10 cellular contexts compared by ENCODE assay signal in the genomic region with DNA sequence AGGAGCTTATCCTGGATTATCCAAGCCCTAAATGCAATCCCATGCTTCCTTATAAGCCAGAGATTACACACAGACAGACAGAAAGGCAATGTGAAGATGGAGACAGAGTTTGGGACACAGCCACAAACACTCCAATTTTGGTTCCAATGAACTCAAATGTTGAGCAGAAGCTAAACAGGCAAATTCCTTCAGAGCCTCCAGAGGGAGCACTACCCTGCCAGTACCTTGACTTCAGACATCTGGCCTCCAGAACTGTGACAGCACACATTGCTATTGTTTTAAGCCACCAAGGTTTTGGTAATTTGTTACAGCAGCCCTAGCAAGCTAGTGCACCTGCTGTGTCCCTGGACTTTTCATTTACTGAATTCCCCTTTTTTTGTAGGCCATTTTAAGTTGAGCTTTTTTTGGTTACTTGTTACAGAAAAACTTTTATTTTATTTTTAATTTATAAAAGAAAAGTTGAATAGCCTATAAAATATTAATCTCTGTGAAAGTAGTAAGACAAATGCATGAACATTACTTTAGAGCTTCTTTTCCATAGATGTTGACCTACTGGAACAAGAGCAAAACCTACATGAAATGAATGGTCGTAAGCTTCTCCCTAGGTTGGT. TPM values are rescaled to one million over a fixed set of nuclear protein-coding genes. Genes with fewer than 3 reads are reported as not detected.
DNase-seq lines count a peak whose midpoint lies in the region; ATAC-seq and TF ChIP-seq lines count a peak whose summit lies in the region.
"Had no signal": no experiment of that assay in that cellular context is flagged by ENCODE, and none has a peak within 500 bp of the region (broad histone marks: within the 10 kb centered on the region; RNA-seq: fewer than 3 reads in every experiment).

No MANE protein-coding gene starts in this region.

- H3K27me3 Mint-ChIP-seq in activated CD8-positive, alpha-beta T cell treated with anti-CD3 and anti-CD28 coated beads, Interleukin-2, amount 10 ng/mL, durations not matched to agents 7 days and 5 days (ENCODE audit: low read depth), result no peaks in the 10 kb centered on the region
- H3K27me3 Mint-ChIP-seq: activated naive CD4-positive, alpha-beta T cell treated with anti-CD3 and anti-CD28 coated beads, Interleukin-2, amount 50 U/mL, for 24 hours had no signal

- DNase-seq in NCI-H1092 treated with DMSO at 0.1 percent for 48 hours (lab: John Stamatoyannopoulos, UW), result peak; percentile 1
- no peak for DNase-seq in NCI-H1092 (lab: John Stamatoyannopoulos, UW)
- peak; percentile 53 for DNase-seq in NB4 (ENCODE audit: low read depth)
- peak; percentile 46 for DNase-seq in activated CD8-positive, alpha-beta T cell treated with anti-CD3 and anti-CD28 coated beads, Interleukin-2, amount 10 ng/mL, durations not matched to agents 7 days and 5 days
- DNase-seq in glomerular endothelial cell (ENCODE audit: extremely low read depth, low read depth, low spot score), result peak; percentile 50
- no peak for DNase-seq in retinal pigment epithelial cell (ENCODE audit: low read depth)

- H3K4me1 Mint-ChIP-seq in activated CD8-positive, alpha-beta T cell treated with anti-CD3 and anti-CD28 coated beads, Interleukin-2, amount 10 ng/mL, durations not matched to agents 7 days and 5 days (ENCODE audit: low read depth), result no peaks in the 10 kb centered on the region

- H3K4me3 Mint-ChIP-seq in activated CD8-positive, alpha-beta T cell treated with anti-CD3 and anti-CD28 coated beads, Interleukin-2, amount 10 ng/mL, durations not matched to agents 7 days and 5 days, result no peak overlapping the region
- H3K4me3 Mint-ChIP-seq: activated naive CD4-positive, alpha-beta T cell treated with anti-CD3 and anti-CD28 coated beads, Interleukin-2, amount 50 U/mL, for 24 hours had no signal

- POLR2A ChIA-PET in activated CD8-positive, alpha-beta T cell treated with anti-CD3 and anti-CD28 coated beads, Interleukin-2, amount 10 ng/mL, durations not matched to agents 7 days and 5 days (lab: Charles Lee), result interaction anchor here (0.6 kb wide), 1 partner anchor 18 kb away, joined by 7 read pairs; no protein-coding TSS in a partner anchor

- H3K4me3 ChIP-seq in NB4 (ENCODE audit: low read depth, low read length) (no peak overlapping the region), retinal pigment epithelial cell (ENCODE audit: low read length) (no peak overlapping the region)
- H3K4me3 ChIP-seq: BLaER1 had no signal

- CTCF ChIA-PET in activated CD8-positive, alpha-beta T cell treated with anti-CD3 and anti-CD28 coated beads, Interleukin-2, amount 10 ng/mL, durations not matched to agents 7 days and 5 days (lab: Charles Lee), result interaction anchor here (0.6 to 3.8 kb wide), 12 partner anchors 9 to 343 kb away, joined by 3 to 23 read pairs (median 4); a partner anchor contains a TSS

- TF ChIP-seq CTCF in NB4 (IDR thresholded peaks at IDR 0.05; ENCODE audit: low read depth, low read length) (peak; percentile 82), retinal pigment epithelial cell (conservative IDR thresholded peaks at IDR 0.05; ENCODE audit: low read depth, low read length) (peak; percentile 87)

- H3K27ac Mint-ChIP-seq in activated CD8-positive, alpha-beta T cell treated with anti-CD3 and anti-CD28 coated beads, Interleukin-2, amount 10 ng/mL, durations not matched to agents 7 days and 5 days, result no peak overlapping the region
- H3K27ac Mint-ChIP-seq: activated naive CD4-positive, alpha-beta T cell treated with anti-CD3 and anti-CD28 coated beads, Interleukin-2, amount 50 U/mL, for 24 hours had no signal

- TF ChIP-seq POLR2A in NB4 (IDR thresholded peaks at IDR 0.05; ENCODE audit: extremely low read depth, insufficient read length), result no peak

- H3K36me3 Mint-ChIP-seq in activated CD8-positive, alpha-beta T cell treated with anti-CD3 and anti-CD28 coated beads, Interleukin-2, amount 10 ng/mL, durations not matched to agents 7 days and 5 days (ENCODE audit: low read depth), result no peaks in the 10 kb centered on the region
- H3K36me3 Mint-ChIP-seq: activated naive CD4-positive, alpha-beta T cell treated with anti-CD3 and anti-CD28 coated beads, Interleukin-2, amount 50 U/mL, for 24 hours had no signal

- H3K9me3 Mint-ChIP-seq in activated CD8-positive, alpha-beta T cell treated with anti-CD3 and anti-CD28 coated beads, Interleukin-2, amount 10 ng/mL, durations not matched to agents 7 days and 5 days (ENCODE audit: insufficient read depth), result no peaks in the 10 kb centered on the region

- ATAC-seq in GM21619 (IDR thresholded peaks at IDR 0.05; ENCODE audit: unreplicated experiment), result peak; percentile 76
- no peak for ATAC-seq in activated CD8-positive, alpha-beta T cell treated with anti-CD3 and anti-CD28 coated beads, Interleukin-2, amount 10 ng/mL, durations not matched to agents 7 days and 5 days
- no peak for ATAC-seq in GM18858 (IDR thresholded peaks at IDR 0.05; ENCODE audit: unreplicated experiment)

RNA-seq across cellular contexts. Expression of a gene that starts 33.4 kb away (rescaled TPM):
- total RNA-seq in activated CD8-positive, alpha-beta T cell treated with anti-CD3 and anti-CD28 coated beads, Interleukin-2, amount 10 ng/mL, durations not matched to agents 7 days and 5 days, result 1 to 10 TPM; 6.5 to 8.6 TPM
- total RNA-seq in glomerular endothelial cell, result 16.9 and 18.6 TPM in 2 replicates

Comparison
In these comparisons a context has a peak if more than half of its experiments do, and no peak if none do; other contexts are left out.
1. DNase-seq: peak in NCI-H1092 treated with DMSO at 0.1 percent for 48 hours (single experiment), NB4 (single experiment), activated CD8-positive, alpha-beta T cell treated with anti-CD3 and anti-CD28 coated beads, Interleukin-2, amount 10 ng/mL, durations not matched to agents 7 days and 5 days (single experiment) and glomerular endothelial cell (single experiment); none in NCI-H1092 (single experiment) and retinal pigment epithelial cell (single experiment).